ENCODE assay signal across 24 cellular contexts in the genomic region with DNA sequence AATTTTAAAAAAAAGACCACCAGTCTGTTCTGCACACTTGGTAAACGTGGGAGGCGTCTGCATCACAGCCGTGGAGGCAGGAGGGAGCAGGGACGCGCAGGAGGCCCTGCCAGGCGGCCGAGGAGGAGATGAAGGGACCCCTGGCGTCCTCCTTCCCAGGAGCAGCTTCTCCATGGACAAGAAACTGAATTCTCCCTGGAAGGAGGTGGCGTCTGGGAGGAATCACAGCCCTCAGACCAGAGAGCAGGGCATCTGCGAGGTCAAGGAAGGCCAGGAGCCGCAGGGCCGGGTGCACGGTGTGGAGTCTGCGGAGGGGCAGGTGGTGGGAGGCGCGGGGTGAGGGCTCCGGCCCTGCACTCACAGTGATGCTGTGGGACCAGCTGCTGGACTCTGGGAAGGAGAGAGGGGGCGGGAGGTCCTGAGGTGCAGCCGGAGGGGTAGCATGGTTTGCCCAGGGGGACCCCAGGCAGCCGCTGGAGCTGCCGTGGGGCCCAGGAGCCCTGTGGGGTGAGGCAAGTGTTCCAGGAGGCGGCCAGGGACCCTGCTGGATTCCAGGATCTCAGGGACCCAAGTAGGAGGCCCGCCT.
"Had no signal": no experiment of that assay in that cellular context is flagged by ENCODE, and none has a peak within 500 bp of the region (broad histone marks: within the 10 kb centered on the region; RNA-seq: fewer than 3 reads in every experiment).

No MANE protein-coding gene starts in this region.

- H3K9me3 ChIP-seq: adrenal gland, breast epithelium had no signal

- DNase-seq: activated CD4-positive, alpha-beta memory T cell treated with anti-CD3 and anti-CD28 coated beads, Interleukin-2, amount 10 ng/mL, durations not matched to agents 7 days and 5 days; activated CD4-positive, alpha-beta T cell treated with anti-CD3 and anti-CD28 coated beads for 36 hours; activated CD4-positive, alpha-beta T cell treated with anti-CD3 and anti-CD28 coated beads, Interleukin-2, amount 50 U/mL, for 1 hour; activated gamma-delta T cell; activated naive CD4-positive, alpha-beta T cell treated with anti-CD3 and anti-CD28 coated beads for 36 hours; activated T-cell treated with anti-CD3 and anti-CD28 coated beads for 4 hours; activated T-cell treated with anti-CD3 and anti-CD28 coated beads, Interleukin-2, amount 50 U/mL, for 48 hours; adrenal gland; anterior cingulate cortex; MV-4-11; NCI-H1105; NCI-H1436; NCI-H1694 treated with DMSO at 0.1 percent for 48 hours; NCI-H2029 treated with DMSO at 0.1 percent for 48 hours; NCI-H510A treated with DMSO at 0.1 percent for 48 hours; NCI-H69; T-cell had no signal

- H3K36me3 Mint-ChIP-seq: activated naive CD8-positive, alpha-beta T cell; T-cell had no signal

- H3K9me3 Mint-ChIP-seq: activated CD4-positive, alpha-beta memory T cell treated with anti-CD3 and anti-CD28 coated beads, Interleukin-2, amount 10 ng/mL, durations not matched to agents 7 days and 5 days; activated naive CD4-positive, alpha-beta T cell treated with anti-CD3 and anti-CD28 coated beads for 36 hours; activated T-helper 17 cell treated with anti-CD3 and anti-CD28 coated beads, Interleukin-2, amount 50 U/mL, for 72 hours; T-cell had no signal

- H3K4me1 Mint-ChIP-seq: activated CD4-positive, alpha-beta memory T cell treated with anti-CD3 and anti-CD28 coated beads, Interleukin-2, amount 10 ng/mL, durations not matched to agents 7 days and 5 days; activated CD4-positive, alpha-beta T cell treated with anti-CD3 and anti-CD28 coated beads for 36 hours; activated T-helper 17 cell treated with anti-CD3 and anti-CD28 coated beads, Interleukin-2, amount 50 U/mL, for 72 hours; T-cell had no signal

- H3K27ac Mint-ChIP-seq: activated CD4-positive, alpha-beta memory T cell treated with anti-CD3 and anti-CD28 coated beads, Interleukin-2, amount 10 ng/mL, durations not matched to agents 7 days and 5 days; activated CD4-positive, alpha-beta T cell treated with anti-CD3 and anti-CD28 coated beads for 36 hours; activated naive CD4-positive, alpha-beta T cell treated with anti-CD3 and anti-CD28 coated beads for 36 hours; activated naive CD8-positive, alpha-beta T cell; activated T-helper 17 cell treated with anti-CD3 and anti-CD28 coated beads, Interleukin-2, amount 50 U/mL, for 72 hours; T-cell had no signal

- H3K9ac ChIP-seq: KMS-11 had no signal

- H3K4me3 Mint-ChIP-seq: activated CD4-positive, alpha-beta memory T cell treated with anti-CD3 and anti-CD28 coated beads, Interleukin-2, amount 10 ng/mL, durations not matched to agents 7 days and 5 days; activated CD4-positive, alpha-beta T cell treated with anti-CD3 and anti-CD28 coated beads for 36 hours; activated naive CD4-positive, alpha-beta T cell treated with anti-CD3 and anti-CD28 coated beads for 36 hours; activated naive CD8-positive, alpha-beta T cell; activated T-helper 17 cell treated with anti-CD3 and anti-CD28 coated beads, Interleukin-2, amount 50 U/mL, for 72 hours; T-cell had no signal

- H3K4me3 ChIP-seq: adrenal gland, breast epithelium, SK-N-MC had no signal

- H3K4me2 ChIP-seq: KMS-11 had no signal

- ATAC-seq: activated CD4-positive, alpha-beta T cell treated with anti-CD3 and anti-CD28 coated beads for 36 hours; activated T-helper 17 cell treated with anti-CD3 and anti-CD28 coated beads, Interleukin-2, amount 50 U/mL, for 72 hours; HepG2; T-cell had no signal

- H3K4me1 ChIP-seq: adrenal gland, breast epithelium had no signal

- H3K36me3 ChIP-seq: adrenal gland, breast epithelium had no signal

- H3K27me3 Mint-ChIP-seq: activated CD4-positive, alpha-beta memory T cell treated with anti-CD3 and anti-CD28 coated beads, Interleukin-2, amount 10 ng/mL, durations not matched to agents 7 days and 5 days had no signal

- H3K27ac ChIP-seq: adrenal gland, breast epithelium, KMS-11, SK-N-MC, VCaP had no signal
